8 cellular contexts compared by ENCODE assay signal in genomic region chr11:66438009-66438503, GRCh38. TPM values are rescaled to one million over a fixed set of nuclear protein-coding genes. Genes with fewer than 3 reads are reported as not detected.
A peak's percentile ranks its signal among the peaks of the same experiment; 100 is the strongest.
DNase-seq lines count a peak whose midpoint lies in the region; ATAC-seq and TF ChIP-seq lines count a peak whose summit lies in the region.

No MANE protein-coding gene starts in this region.

- H3K9me3 ChIP-seq in heart right ventricle = peaks cover 0 to 5% (median 0%) of the 10 kb centered on the region in 11 donors
- no peaks in the 10 kb centered on the region for H3K9me3 ChIP-seq in lung (ENCODE audit: control insufficient read depth in 2 of 2, insufficient read depth in 1 of 2, low read length in 1 of 2)

- H3K4me3 ChIP-seq in heart right ventricle (peak overlapping the region; percentile 74 to 96 (median 83)), astrocyte of the spinal cord (ENCODE audit: low read depth, low read length) (peak overlapping the region; percentile 64), lung (peak overlapping the region; percentile 82), urinary bladder (ENCODE audit: low read depth, low read length) (peak overlapping the region; percentile 67)

- DNase-seq in heart right ventricle (no peak), left ventricle myocardium superior (no peak), astrocyte of the spinal cord (ENCODE audit: low read depth, low spot score) (no peak), lung (ENCODE audit: low spot score) (no peak), D341Med (ENCODE audit: low spot score) (no peak)
- DNase-seq in activated effector memory CD4-positive, alpha-beta T cell treated with Interleukin-2 at 50 U/mL for 16 hours = no peak
- no peak for DNase-seq in NK-92 treated with Interleukin-12 subunit alpha and Interleukin-12 subunit beta, amount 100 ng/mL, for 24 hours (lab: John Stamatoyannopoulos, UW)

- in situ Hi-C loops in astrocyte of the spinal cord (cut with HindIII; ENCODE audit: low sequenced_read_pairs) = no loop called here

- ATAC-seq in heart right ventricle (no peak), left ventricle myocardium superior (no peak), lung (ENCODE audit: insufficient read depth, low FRiP score) (no peak)

- H3K36me3 ChIP-seq in heart right ventricle = peaks cover 0 to 41% (median 15%) of the 10 kb centered on the region in 9 donors
- peaks cover 12 to 14% of the 10 kb centered on the region in 2 donors for H3K36me3 ChIP-seq in lung (ENCODE audit: control insufficient read depth in 2 of 2, insufficient read depth in 2 of 2, low read length in 2 of 2)
- H3K36me3 ChIP-seq in urinary bladder (ENCODE audit: insufficient read depth) = peaks cover 3% of the 10 kb centered on the region

- intact Hi-C loops in heart right ventricle (cut with DNase I) (loop anchor here in 1 of 10 donors (2.0 kb wide), 1 partner anchor 29 kb away; no protein-coding TSS in a partner anchor), left ventricle myocardium superior (cut with micrococcal nuclease) (no loop called here)

- H3K27ac ChIP-seq in heart right ventricle (peak overlapping the region in 9 of 10 donors; percentile 70 to 95 (median 83)), lung (ENCODE audit: low read depth in 1 of 2, low read length in 1 of 2) (peak overlapping the region; percentile 70 to 89), urinary bladder (ENCODE audit: low read depth) (no peak overlapping the region)

- H3K4me1 ChIP-seq in heart right ventricle (peaks cover 3 to 12% (median 10%) of the 10 kb centered on the region in 9 donors), lung (ENCODE audit: control insufficient read depth in 2 of 2, insufficient read depth in 2 of 2, low read length in 2 of 2) (peaks cover 4 to 5% of the 10 kb centered on the region in 2 donors), urinary bladder (ENCODE audit: insufficient read depth) (no peaks in the 10 kb centered on the region)

- TF ChIP-seq CTCF in heart right ventricle (IDR thresholded peaks at IDR 0.05) (no peak), astrocyte of the spinal cord (IDR thresholded peaks at IDR 0.05; ENCODE audit: low read depth, low read length) (no peak), lung (IDR thresholded peaks at IDR 0.05; ENCODE audit: control extremely low read depth, extremely low read depth) (no peak)

- 8 to 9% methylated on average over 12 of the region's 12 CpGs for WGBS in heart right ventricle, 2 donors
- WGBS in lung, 2 donors = 7 to 8% methylated on average over 12 of the region's 12 CpGs
- 5% methylated on average over 12 of the region's 12 CpGs for WGBS in urinary bladder

- no peaks in the 10 kb centered on the region for H3K27me3 ChIP-seq in heart right ventricle
- no peaks in the 10 kb centered on the region for H3K27me3 ChIP-seq in lung (ENCODE audit: control insufficient read depth, insufficient read depth)

RNA-seq across cellular contexts. Expression of gene MRPL11, which starts 0.6 kb away (rescaled TPM):
- total RNA-seq in heart right ventricle = 10 to 100 TPM; 37.2 to 57.2 (median 48.2) TPM
- 10 to 100 TPM; 33.3 to 51.0 TPM for polyA plus RNA-seq in heart right ventricle
- total RNA-seq in left ventricle myocardium superior = 61.1 TPM
- 10 to 100 TPM; 32.7 to 46.6 TPM for total RNA-seq in lung
- polyA plus RNA-seq in lung = 10 to 100 TPM; 35.8 to 56.8 TPM
- 32.9 TPM for total RNA-seq in urinary bladder
- polyA plus RNA-seq in urinary bladder = 54.9 TPM

RNA-seq across cellular contexts. Expression of gene NPAS4, which starts 17.2 kb away (rescaled TPM):
- total RNA-seq in heart right ventricle (not detected), left ventricle myocardium superior (not detected), lung (under 1 TPM; 0.06 to 0.09 TPM), urinary bladder (1.6 TPM)
- polyA plus RNA-seq in heart right ventricle (under 1 TPM in 1 of 2 donors, not detected in 1; 0.04 TPM), lung (under 1 TPM; 0.07 to 0.14 TPM), urinary bladder (2.4 TPM)

RNA-seq across cellular contexts. Expression of gene PELI3, which starts 28.6 kb away (rescaled TPM):
- total RNA-seq in heart right ventricle (10 to 100 TPM in 1 of 10 donors, 1 to 10 TPM in 9; 5.3 to 10.9 (median 6.5) TPM), left ventricle myocardium superior (10.9 TPM), lung (10 to 100 TPM in 1 of 2 donors, 1 to 10 TPM in 1; 4.9 to 12.6 TPM), urinary bladder (7.6 TPM)
- polyA plus RNA-seq in heart right ventricle (1 to 10 TPM; 3.5 to 7.2 TPM), lung (1 to 10 TPM; 6.1 to 8.9 TPM), urinary bladder (22.5 TPM)

RNA-seq across cellular contexts. Expression of gene DPP3, which starts 42.2 kb away (rescaled TPM):
- total RNA-seq in heart right ventricle (10 to 100 TPM in 8 of 10 donors, 1 to 10 TPM in 2; 8.8 to 25.2 (median 14.7) TPM), left ventricle myocardium superior (9.7 TPM), lung (10 to 100 TPM; 25.5 to 76.3 TPM), urinary bladder (16.9 TPM)
- polyA plus RNA-seq in heart right ventricle (10 to 100 TPM in 1 of 2 donors, 1 to 10 TPM in 1; 6.2 to 28.9 TPM), lung (10 to 100 TPM; 25.4 to 63.9 TPM), urinary bladder (26.8 TPM)
